In genomic region chr12:80195143-80195726, GRCh38 we compare ENCODE assay signal across 8 cellular contexts.
DNase-seq lines count a peak whose midpoint lies in the region; FAIRE-seq and TF ChIP-seq lines count a peak whose summit lies in the region.

No MANE protein-coding gene starts in this region.

- DNase-seq in A673 (ENCODE audit: low spot score) (peak; percentile 76), GM18507 (ENCODE audit: extremely low spot score, insufficient read length, low read depth) (no peak), HPDE6-E6E7 (ENCODE audit: extremely low spot score) (peak; percentile 27), SK-N-MC (ENCODE audit: low read depth, low spot score) (peak; percentile 48), glomerular visceral epithelial cell (ENCODE audit: extremely low spot score) (peak; percentile 56), testis (peak; percentile 50), putamen (ENCODE audit: low spot score) (no peak)
- no peak for DNase-seq in stimulated activated CD4-positive, alpha-beta T cell treated with anti-CD3 and anti-CD28 coated beads, Interleukin-4, amount 100 ng/mL, for 1 hour

- no peak overlapping the region for H3K9ac ChIP-seq in SK-N-MC (ENCODE audit: insufficient read length)

- no TSS peak for BruUV-seq in A673 (replicated peaks; lab: Mats Ljungman, UMichigan)

- CTCF ChIA-PET in A673 (lab: Charles Lee): interaction anchor here (0.8 to 2.8 kb wide), 7 partner anchors 39 to 1063 kb away, joined by 3 to 69 read pairs (median 4); no protein-coding TSS in a partner anchor

- intact Hi-C loops in A673 (cut with micrococcal nuclease; ENCODE audit: unreplicated experiment) (loop anchor here (1.0 to 10.0 kb wide), 5 partner anchors 75 to 1062 kb away; partner anchors contain the start of gene LIN7A), testis (cut with DNase I; ENCODE audit: low total_unique reads) (no loop called here)

- 18 to 22% methylated on average over 1 of the region's 1 CpG for WGBS in testis, 2 donors

- H3K27ac ChIP-seq in A673 (ENCODE audit: low read depth, low read length, poor library complexity, severe bottlenecking) (no peak overlapping the region), SK-N-MC (no peak overlapping the region), testis (no peak overlapping the region)

- H3K9me3 ChIP-seq in A673 (ENCODE audit: low read depth, low read length, poor library complexity, severe bottlenecking): no peaks in the 10 kb centered on the region
- no peaks in the 10 kb centered on the region for H3K9me3 ChIP-seq in SK-N-MC (ENCODE audit: low read depth, low read length)
- no peaks in the 10 kb centered on the region for H3K9me3 ChIP-seq in testis

- FAIRE-seq in GM18507 (lab: Jason Lieb, UNC): peak; percentile 69

- no peak for TF ChIP-seq POLR2A in testis (IDR thresholded peaks at IDR 0.05)

- H3K4me3 ChIP-seq in A673 (ENCODE audit: low read depth, low read length, poor library complexity, severe bottlenecking) (no peak overlapping the region), SK-N-MC (no peak overlapping the region), testis (no peak overlapping the region)

- POLR2A ChIA-PET in A673 (lab: Charles Lee; ENCODE audit: low non-redundant PET): no interaction called here

- peak; percentile 80 for TF ChIP-seq CTCF in A673 (conservative IDR thresholded peaks at IDR 0.05; ENCODE audit: low read depth, low read length)
- TF ChIP-seq CTCF in testis (IDR thresholded peaks at IDR 0.05): peak; percentile 16 to 59 (median 51)

- H3K4me1 ChIP-seq in A673 (ENCODE audit: insufficient read depth, low read length, poor library complexity, severe bottlenecking) (no peaks in the 10 kb centered on the region), testis (no peaks in the 10 kb centered on the region)

- no peaks in the 10 kb centered on the region for H3K27me3 ChIP-seq in A673 (replicated peaks; ENCODE audit: insufficient read depth, low read depth, low read length, poor library complexity)
- H3K27me3 ChIP-seq in testis: no peaks in the 10 kb centered on the region

- H3K36me3 ChIP-seq in A673 (ENCODE audit: insufficient read depth, low read length, poor library complexity, severe bottlenecking): no peaks in the 10 kb centered on the region
- no peaks in the 10 kb centered on the region for H3K36me3 ChIP-seq in SK-N-MC (ENCODE audit: insufficient read depth, low read length)
- no peaks in the 10 kb centered on the region for H3K36me3 ChIP-seq in testis (ENCODE audit: low read depth, missing control alignments)

Comparison
In these comparisons a context has a peak if more than half of its experiments do, and no peak if none do; other contexts are left out.
1. DNase-seq: peak in A673 (single experiment), HPDE6-E6E7 (single experiment), SK-N-MC (single experiment), glomerular visceral epithelial cell (single experiment) and testis (single experiment); none in GM18507 (single experiment), stimulated activated CD4-positive, alpha-beta T cell treated with anti-CD3 and anti-CD28 coated beads, Interleukin-4, amount 100 ng/mL, for 1 hour (single experiment) and putamen (single experiment).